Comparison of ENCODE assay signal across 8 cellular contexts in the genomic region with DNA sequence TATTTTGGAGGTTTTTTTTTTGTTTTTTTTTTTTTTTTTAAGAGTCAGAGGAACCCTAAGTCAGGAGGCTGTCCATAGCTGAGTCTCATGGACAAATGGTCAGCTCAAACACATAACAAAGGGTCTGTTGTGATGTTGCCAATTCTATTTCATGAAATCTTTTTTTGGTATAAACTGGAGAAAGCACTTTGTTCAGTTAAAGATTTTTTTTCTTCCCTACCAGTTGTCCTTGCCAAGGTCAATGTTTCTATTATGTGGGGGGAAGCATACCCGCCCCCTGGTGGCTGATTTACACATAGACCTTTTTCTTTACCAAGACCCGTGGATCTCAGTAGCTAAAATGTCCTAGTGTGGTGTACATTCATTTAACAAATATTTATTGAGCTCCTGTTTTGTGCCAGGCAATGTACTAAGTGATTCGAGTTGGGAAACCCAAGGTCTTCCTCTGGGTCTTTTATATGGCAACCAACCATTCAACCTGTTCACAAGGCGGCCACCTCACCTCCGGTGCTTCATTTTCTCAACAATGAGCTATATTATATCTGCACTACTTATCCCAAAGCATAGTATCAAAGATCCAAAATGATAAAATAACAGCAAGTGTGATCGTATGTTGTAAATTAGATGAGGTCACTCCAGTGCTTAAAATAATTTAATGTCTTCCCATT.
A peak's percentile ranks its signal among the peaks of the same experiment; 100 is the strongest.
DNase-seq lines count a peak whose midpoint lies in the region; ATAC-seq, FAIRE-seq and TF ChIP-seq lines count a peak whose summit lies in the region.

No MANE protein-coding gene starts in this region.

- no peak overlapping the region for H3K4me3 ChIP-seq in Jurkat, Clone E6-1 (ENCODE audit: low read length)
- no peak overlapping the region for H3K4me3 ChIP-seq in fibroblast of the aortic adventitia (ENCODE audit: low read depth, low read length)
- no peak overlapping the region for H3K4me3 ChIP-seq in pancreas
- H3K4me3 ChIP-seq in effector memory CD4-positive, alpha-beta T cell (ENCODE audit: insufficient read depth, low read depth, low read length, poor library complexity, severe bottlenecking), result no peak overlapping the region

- no peak for FAIRE-seq in pancreas (lab: Jason Lieb, UNC)

- H3K27me3 Mint-ChIP-seq in T-helper 2 cell treated with Interferon-gamma antibody and Interleukin-4, amounts not matched to agents 5 μg/mL and 100 μg/mL, for 36 hours (ENCODE audit: low read depth), result peaks cover 6% of the 10 kb centered on the region

- ATAC-seq in GM18511 (IDR thresholded peaks at IDR 0.05; ENCODE audit: unreplicated experiment), result peak; percentile 65
- ATAC-seq in pancreas, result peak in 3 of 4 donors; percentile 66 to 82 (median 72)
- ATAC-seq in HG03469 (IDR thresholded peaks at IDR 0.05; ENCODE audit: unreplicated experiment), result no peak

- no peaks in the 10 kb centered on the region for H3K27me3 ChIP-seq in pancreas
- H3K27me3 ChIP-seq in effector memory CD4-positive, alpha-beta T cell (replicated peaks; ENCODE audit: control insufficient read depth, insufficient read depth, low read length, poor library complexity, severe bottlenecking), result no peaks in the 10 kb centered on the region

- no peak overlapping the region for H3K27ac ChIP-seq in pancreas
- no peak overlapping the region for H3K27ac ChIP-seq in effector memory CD4-positive, alpha-beta T cell (ENCODE audit: insufficient read depth, low read length, poor library complexity, severe bottlenecking)

- 37 to 40% methylated on average over 6 of the region's 6 CpGs for WGBS in pancreas, 2 donors

- in situ Hi-C loops in Caki2 (cut with HindIII; ENCODE audit: low pct_unique_long_range_greater_than_20kb, low sequenced_read_pairs), result no loop called here

- H3K4me3 Mint-ChIP-seq in T-helper 2 cell treated with Interferon-gamma antibody and Interleukin-4, amounts not matched to agents 5 μg/mL and 100 μg/mL, for 36 hours, result no peak overlapping the region

- no peaks in the 10 kb centered on the region for H3K4me1 ChIP-seq in pancreas
- H3K4me1 ChIP-seq in effector memory CD4-positive, alpha-beta T cell (ENCODE audit: control insufficient read depth, insufficient read depth, low read length, poor library complexity, severe bottlenecking), result no peaks in the 10 kb centered on the region

- H3K9me3 ChIP-seq in pancreas, result no peaks in the 10 kb centered on the region
- H3K9me3 ChIP-seq in effector memory CD4-positive, alpha-beta T cell (ENCODE audit: control insufficient read depth, low read length), result no peaks in the 10 kb centered on the region

- no peaks in the 10 kb centered on the region for H3K36me3 Mint-ChIP-seq in T-helper 2 cell treated with Interferon-gamma antibody and Interleukin-4, amounts not matched to agents 5 μg/mL and 100 μg/mL, for 36 hours (ENCODE audit: low read depth)

- TF ChIP-seq CTCF in fibroblast of the aortic adventitia (IDR thresholded peaks at IDR 0.05; ENCODE audit: insufficient read depth, low read length) (peak; percentile 50), pancreas (IDR thresholded peaks at IDR 0.05) (peak in 3 of 4 donors; percentile 45 to 57 (median 54))

- DNase-seq in Caki2 (ENCODE audit: low read depth), result peak; percentile 36
- DNase-seq in Jurkat, Clone E6-1 (ENCODE audit: low read depth, low spot score), result peak; percentile 49
- peak; percentile 10 for DNase-seq in T-helper 2 cell treated with Interferon-gamma antibody and Interleukin-4, amounts not matched to agents 5 μg/mL and 100 μg/mL, for 36 hours (ENCODE audit: low spot score)
- peak; percentile 48 for DNase-seq in fibroblast of the aortic adventitia (ENCODE audit: low read depth)
- peak in 4 of 6 donors; percentile 6 to 59 (median 42) for DNase-seq in pancreas
- DNase-seq in effector memory CD4-positive, alpha-beta T cell, result no peak

- no peaks in the 10 kb centered on the region for H3K4me1 Mint-ChIP-seq in T-helper 2 cell treated with Interferon-gamma antibody and Interleukin-4, amounts not matched to agents 5 μg/mL and 100 μg/mL, for 36 hours (ENCODE audit: low read depth)

- H3K9me3 Mint-ChIP-seq in T-helper 2 cell treated with Interferon-gamma antibody and Interleukin-4, amounts not matched to agents 5 μg/mL and 100 μg/mL, for 36 hours, result no peaks in the 10 kb centered on the region

- H3K36me3 ChIP-seq in pancreas, result no peaks in the 10 kb centered on the region
- no peaks in the 10 kb centered on the region for H3K36me3 ChIP-seq in effector memory CD4-positive, alpha-beta T cell (ENCODE audit: control insufficient read depth, insufficient read depth, low read length)

- intact Hi-C loops in pancreas (cut with DNase I), result no loop called here

- H3K27ac Mint-ChIP-seq in T-helper 2 cell treated with Interferon-gamma antibody and Interleukin-4, amounts not matched to agents 5 μg/mL and 100 μg/mL, for 36 hours, result no peak overlapping the region

Comparison
In these comparisons a context has a peak if more than half of its experiments do, and no peak if none do; other contexts are left out.
1. DNase-seq: peak in Caki2 (single experiment), Jurkat, Clone E6-1 (single experiment), T-helper 2 cell treated with Interferon-gamma antibody and Interleukin-4, amounts not matched to agents 5 μg/mL and 100 μg/mL, for 36 hours (single experiment), fibroblast of the aortic adventitia (single experiment) and pancreas (4 of 6); none in effector memory CD4-positive, alpha-beta T cell (0 of 3).